In genomic region chr4:47831026-47831689, GRCh38 we compare ENCODE assay signal across 14 cellular contexts. TPM values are rescaled to one million over a fixed set of nuclear protein-coding genes. Genes with fewer than 3 reads are reported as not detected.
DNase-seq lines count a peak whose midpoint lies in the region; ATAC-seq lines count a peak whose summit lies in the region.
"Had no signal": no experiment of that assay in that cellular context is flagged by ENCODE, and none has a peak within 500 bp of the region (broad histone marks: within the 10 kb centered on the region; RNA-seq: fewer than 3 reads in every experiment).

No MANE protein-coding gene starts in this region.

- no peak overlapping the region for H3K9ac ChIP-seq in Karpas-422 (ENCODE audit: low read length)
- H3K9ac ChIP-seq: BLaER1 treated with 17β-estradiol and CSF1 and Interleukin-3, amounts not matched to agents 10 nM and 100 nM; neural progenitor cell had no signal

- intact Hi-C loops in left ventricle myocardium superior (cut with micrococcal nuclease): no loop called here

- peaks cover 21% of the 10 kb centered on the region for H3K4me1 ChIP-seq in Karpas-422 (ENCODE audit: low read length)
- H3K4me1 ChIP-seq: neural progenitor cell had no signal

- no peaks in the 10 kb centered on the region for H3K79me2 ChIP-seq in Karpas-422 (ENCODE audit: low read length)

- no peaks in the 10 kb centered on the region for H3K27me3 ChIP-seq in Karpas-422 (ENCODE audit: low read length)

- H3K36me3 ChIP-seq in Karpas-422 (ENCODE audit: insufficient read depth, low read length): peaks cover 3% of the 10 kb centered on the region; the same call in 1 of the 2 replicates
- H3K36me3 ChIP-seq: BLaER1 treated with 17β-estradiol and CSF1 and Interleukin-3, amounts not matched to agents 10 nM and 100 nM; neural progenitor cell; stomach had no signal

- H3K4me3 ChIP-seq in Karpas-422 (ENCODE audit: low read length): no peak overlapping the region
- H3K4me3 ChIP-seq: BLaER1 treated with 17β-estradiol and CSF1 and Interleukin-3, amounts not matched to agents 10 nM and 100 nM; neural progenitor cell; stomach had no signal

- H3K9me2 ChIP-seq in Karpas-422 (replicated peaks; ENCODE audit: insufficient read depth, low read length): no peaks in the 10 kb centered on the region

- H3K4me2 ChIP-seq in Karpas-422 (ENCODE audit: low read depth, low read length, poor library complexity, severe bottlenecking): no peak overlapping the region
- H3K4me2 ChIP-seq: BLaER1 treated with 17β-estradiol and CSF1 and Interleukin-3, amounts not matched to agents 10 nM and 100 nM; neural progenitor cell had no signal

- H3K27ac ChIP-seq in Karpas-422 (ENCODE audit: low read length): no peak overlapping the region
- H3K27ac ChIP-seq: BLaER1 treated with 17β-estradiol and CSF1 and Interleukin-3, amounts not matched to agents 10 nM and 100 nM; neural progenitor cell; stomach had no signal

- H2AFZ ChIP-seq in Karpas-422 (ENCODE audit: low read length): no peak overlapping the region
- H2AFZ ChIP-seq: neural progenitor cell had no signal

- H4K20me1 ChIP-seq in Karpas-422 (ENCODE audit: insufficient read depth, low read depth, low read length): no peaks in the 10 kb centered on the region
- H4K20me1 ChIP-seq: BLaER1 treated with 17β-estradiol and CSF1 and Interleukin-3, amounts not matched to agents 10 nM and 100 nM had no signal

- no peaks in the 10 kb centered on the region for H3K9me3 ChIP-seq in Karpas-422 (ENCODE audit: low read length)

- ATAC-seq in left ventricle myocardium superior (peak; percentile 45), HG03135 (IDR thresholded peaks at IDR 0.05; ENCODE audit: unreplicated experiment) (no peak)

- DNase-seq in DMS153 (lab: John Stamatoyannopoulos, UW) (peak; percentile 39), NCI-H1105 treated with DMSO at 0.1 percent for 48 hours (lab: John Stamatoyannopoulos, UW) (peak; percentile 71), NCI-H82 treated with DMSO at 0.1 percent for 48 hours (lab: John Stamatoyannopoulos, UW; ENCODE audit: unreplicated experiment) (peak; percentile 83), left ventricle myocardium superior (peak; percentile 38), Karpas-422 (no peak), T1000 (lab: John Stamatoyannopoulos, UW) (no peak)
- DNase-seq: erythroblast, Kasumi-1, NCI-H226, stomach had no signal

RNA-seq across cellular contexts. Expression of gene CORIN, which starts 6.7 kb away (rescaled TPM):
- 96.8 TPM for total RNA-seq in left ventricle myocardium superior
- total RNA-seq in Karpas-422 (2014; rRNA removed; shearing (Covaris generic); ENCODE audit: low replicate concordance): 1.9 and 2.8 TPM in 2 replicates
- total RNA-seq: G401 had no signal

Comparison
In these comparisons a context has a peak if more than half of its experiments do, and no peak if none do; other contexts are left out.
1. DNase-seq: peak in DMS153 (single experiment), NCI-H1105 treated with DMSO at 0.1 percent for 48 hours (single experiment), NCI-H82 treated with DMSO at 0.1 percent for 48 hours (single experiment) and left ventricle myocardium superior (single experiment); none in Karpas-422 (single experiment) and T1000 (single experiment).
2. RNA of gene CORIN, which starts 6.7 kb away (total RNA-seq): 96.8 TPM in left ventricle myocardium superior (single experiment); 1.9 to 2.8 TPM in Karpas-422; every median in the first group is over 10 times any median in the second.